In the genomic region with DNA sequence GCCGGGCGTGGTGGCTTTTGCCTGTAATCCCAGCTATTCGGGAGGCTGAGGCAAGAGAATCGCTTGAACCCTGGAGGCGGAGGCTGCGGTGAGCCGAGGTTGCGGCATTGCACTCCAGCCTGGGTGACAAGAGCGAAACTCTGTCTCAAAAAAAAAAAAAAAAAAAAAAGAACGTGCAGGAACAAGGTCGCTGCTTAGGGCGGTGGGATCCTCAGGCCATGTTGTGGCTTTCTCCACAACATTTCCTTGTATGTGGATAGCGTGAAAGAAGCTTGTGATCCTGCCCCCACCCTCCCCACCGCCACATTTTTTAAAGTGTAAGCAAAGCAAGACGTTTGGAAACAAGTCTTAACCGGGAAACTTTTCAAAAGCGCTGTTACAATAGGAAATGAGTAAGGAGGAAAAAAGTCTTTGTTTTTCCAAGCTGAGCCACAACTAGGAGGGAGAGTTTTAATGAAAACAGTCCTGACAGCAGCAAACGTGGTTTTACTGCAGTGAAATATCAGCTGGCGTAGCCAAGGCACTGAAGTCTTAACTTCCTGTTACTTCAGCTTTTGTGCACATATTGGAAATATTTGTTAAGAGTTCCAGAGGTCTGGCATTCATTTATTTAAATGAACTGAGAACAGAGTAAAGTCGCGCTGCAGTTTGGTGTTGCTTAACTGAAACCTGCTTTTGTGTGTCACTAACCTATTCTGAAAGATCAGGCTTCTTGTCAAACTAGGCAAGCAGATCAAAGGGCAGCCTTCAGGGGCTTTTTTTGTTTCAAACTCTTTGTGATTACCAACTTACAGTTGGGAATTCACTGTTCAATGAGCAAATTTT, we compare ENCODE assay signal across 8 cellular contexts. TPM values are rescaled to one million over a fixed set of nuclear protein-coding genes. Genes with fewer than 3 reads are reported as not detected.
DNase-seq lines count a peak whose midpoint lies in the region; ATAC-seq and TF ChIP-seq lines count a peak whose summit lies in the region.

No MANE protein-coding gene starts in this region.

- H3T11ph ChIP-seq in H9 (ENCODE audit: low read length) = no peak overlapping the region

- H3K27me3 Mint-ChIP-seq in H9 (ENCODE audit: low read depth) = peaks cover 2% of the 10 kb centered on the region; the same call in 1 of the 2 replicates
- H3K27me3 Mint-ChIP-seq in stimulated activated naive B cell treated with anti-CD40 and anti-IgM and Interleukin-4, amounts not matched to agents 10 μg/mL and 1 μg/mL and 100 μg/mL, for 72 hours = no peaks in the 10 kb centered on the region

- H3K4me2 ChIP-seq in H9 (ENCODE audit: insufficient read depth, insufficient read length, low read length) = peak overlapping the region; percentile 97

- no peak overlapping the region for H2BK15ac ChIP-seq in H9 (ENCODE audit: low read depth, low read length)

- peaks cover 62 to 68% (median 66%) of the 10 kb centered on the region in 3 experiments for H3K36me3 Mint-ChIP-seq in H9 (ENCODE audit: insufficient read depth in 1 of 3, low read depth in 3 of 3)
- H3K36me3 Mint-ChIP-seq in stimulated activated naive B cell treated with anti-CD40 and anti-IgM and Interleukin-4, amounts not matched to agents 10 μg/mL and 1 μg/mL and 100 μg/mL, for 72 hours = peaks cover 13% of the 10 kb centered on the region in 2 donors

- peak overlapping the region; percentile 97 to 99 (median 97) for H3K27ac Mint-ChIP-seq in H9
- H3K27ac Mint-ChIP-seq in stimulated activated naive B cell treated with anti-CD40 and anti-IgM and Interleukin-4, amounts not matched to agents 10 μg/mL and 1 μg/mL and 100 μg/mL, for 72 hours = peak overlapping the region; percentile 75

- H3K4me1 Mint-ChIP-seq in H9 = peaks cover 46 to 48% of the 10 kb centered on the region in 2 experiments
- H3K4me1 Mint-ChIP-seq in stimulated activated naive B cell treated with anti-CD40 and anti-IgM and Interleukin-4, amounts not matched to agents 10 μg/mL and 1 μg/mL and 100 μg/mL, for 72 hours = peaks cover 17 to 29% of the 10 kb centered on the region in 2 donors

- H3K27me3 ChIP-seq in H9 (ENCODE audit: insufficient read depth, low read length) (no peaks in the 10 kb centered on the region), liver (ENCODE audit: control insufficient read depth in 4 of 4, insufficient read depth in 4 of 4, low read length in 3 of 4) (no peaks in the 10 kb centered on the region)

- H3K4me3 ChIP-seq in AG10803 (ENCODE audit: low read length) (peak overlapping the region; percentile 97), liver (ENCODE audit: low read depth in 1 of 3, low read length in 3 of 3) (peak overlapping the region in 2 of 3 donors; percentile 54 to 63)

- peaks cover 4 to 17% of the 10 kb centered on the region in 2 experiments; a peak in 4 of 5 replicates for H3K9me3 Mint-ChIP-seq in H9
- no peaks in the 10 kb centered on the region for H3K9me3 Mint-ChIP-seq in stimulated activated naive B cell treated with anti-CD40 and anti-IgM and Interleukin-4, amounts not matched to agents 10 μg/mL and 1 μg/mL and 100 μg/mL, for 72 hours

- H3K9me3 ChIP-seq in H9 (ENCODE audit: control insufficient read depth, low read depth, low read length) (no peaks in the 10 kb centered on the region), liver (ENCODE audit: control insufficient read depth in 4 of 4, low read length in 3 of 4) (no peaks in the 10 kb centered on the region)

- H2BK12ac ChIP-seq in H9 (ENCODE audit: insufficient read length, low read depth, low read length) = no peak overlapping the region

- no peak overlapping the region for H3K56ac ChIP-seq in H9 (ENCODE audit: insufficient read length, low read depth, low read length)

- no peak overlapping the region for H2BK20ac ChIP-seq in H9 (ENCODE audit: low read depth, low read length, poor library complexity, severe bottlenecking)

- H3K23ac ChIP-seq in H9 (ENCODE audit: insufficient read length, low read depth, low read length) = no peak overlapping the region

- H4K20me1 ChIP-seq in H9 (ENCODE audit: control insufficient read depth, insufficient read depth, insufficient read length) = no peaks in the 10 kb centered on the region

- no peak for TF ChIP-seq RAD21 in liver (IDR thresholded peaks at IDR 0.05)

- peak; percentile 99 for DNase-seq in AG10803 (ENCODE audit: low read depth)
- DNase-seq in H9 = no peak
- DNase-seq in SKM-1 (lab: John Stamatoyannopoulos, UW; ENCODE audit: unreplicated experiment) = peak; percentile 18
- DNase-seq in stimulated activated naive B cell treated with anti-CD40 and anti-IgM and Interleukin-4, amounts not matched to agents 10 μg/mL and 1 μg/mL and 100 μg/mL, for 72 hours = peak; percentile 31
- DNase-seq in COR-L47 (lab: John Stamatoyannopoulos, UW) = no peak
- no peak for DNase-seq in NCI-H748 (lab: John Stamatoyannopoulos, UW; ENCODE audit: unreplicated experiment)

- TF ChIP-seq CTCF in AG10803 (conservative IDR thresholded peaks at IDR 0.05; ENCODE audit: low read length) (no peak), H9 (conservative IDR thresholded peaks at IDR 0.05) (no peak), liver (IDR thresholded peaks at IDR 0.05; ENCODE audit: low read depth, low read length, missing input control) (no peak)

- peak; percentile 26 for ATAC-seq in stimulated activated naive B cell treated with anti-CD40 and anti-IgM and Interleukin-4, amounts not matched to agents 10 μg/mL and 1 μg/mL and 100 μg/mL, for 72 hours (replicated peaks)

- H4K8ac ChIP-seq in H9 (replicated peaks; ENCODE audit: insufficient read length, low read depth, low read length) = no peak overlapping the region

- peaks cover 25% of the 10 kb centered on the region for H3K23me2 ChIP-seq in H9 (ENCODE audit: insufficient read length, low read depth, low read length, poor library complexity, severe bottlenecking)

- peaks cover 11% of the 10 kb centered on the region; the same call in 1 of the 2 replicates for H3K4me1 ChIP-seq in H9 (ENCODE audit: insufficient read depth, low read length)
- H3K4me1 ChIP-seq in liver (ENCODE audit: control insufficient read depth in 4 of 4, insufficient read depth in 4 of 4, low read length in 3 of 4) = peaks cover 6 to 51% (median 32%) of the 10 kb centered on the region in 4 donors

- no peak overlapping the region for H2BK5ac ChIP-seq in H9 (ENCODE audit: insufficient read length, low read length)

- peaks cover 4% of the 10 kb centered on the region for H3K79me1 ChIP-seq in H9 (ENCODE audit: insufficient read depth, low read depth, low read length, poor library complexity, severe bottlenecking)

- no CpG with 5 or more reads among the region's 21 CpGs for WGBS in H9 (ENCODE audit: extremely low coverage, insufficient read length, low lambda C conversion rate)
- WGBS in liver = 8% methylated on average over 21 of the region's 21 CpGs

- H2AFZ ChIP-seq in H9 (ENCODE audit: low read length) = no peak overlapping the region

- H3K18ac ChIP-seq in H9 (ENCODE audit: insufficient read length, low read depth, low read length) = no peak overlapping the region

- H4K91ac ChIP-seq in H9 (ENCODE audit: insufficient read length, low read depth, low read length) = no peak overlapping the region

- H3K9ac ChIP-seq in H9 (ENCODE audit: extremely low read depth, insufficient read length, low read length) (peak overlapping the region; percentile 96), liver (ENCODE audit: low read depth in 1 of 2, low read length in 2 of 2) (peak overlapping the region; percentile 98 to 100)

- H3K4ac ChIP-seq in H9 (ENCODE audit: low read depth, low read length) = no peak overlapping the region

- no peak overlapping the region for H3K14ac ChIP-seq in H9 (ENCODE audit: insufficient read depth, low read length)

- H3K27ac ChIP-seq in H9 (ENCODE audit: insufficient read length, low read depth, low read length) (peak overlapping the region; percentile 62), cingulate gyrus (ENCODE audit: low read depth, low read length) (peak overlapping the region; percentile 60), liver (ENCODE audit: low read depth in 1 of 2, low read length in 2 of 2) (peak overlapping the region; percentile 99 to 100)

- peak overlapping the region; percentile 98 to 99 for H3K4me3 Mint-ChIP-seq in H9
- peak overlapping the region; percentile 88 to 89 for H3K4me3 Mint-ChIP-seq in stimulated activated naive B cell treated with anti-CD40 and anti-IgM and Interleukin-4, amounts not matched to agents 10 μg/mL and 1 μg/mL and 100 μg/mL, for 72 hours

- H3K36me3 ChIP-seq in liver (ENCODE audit: control insufficient read depth in 4 of 4, insufficient read depth in 3 of 4, low read depth in 1 of 4, low read length in 3 of 4) = peaks cover 2 to 7% (median 5%) of the 10 kb centered on the region in 4 donors

- H3K79me2 ChIP-seq in H9 (ENCODE audit: insufficient read depth, low read length) = peaks cover 47% of the 10 kb centered on the region; the same call in 1 of the 2 replicates

- H4K5ac ChIP-seq in H9 (ENCODE audit: insufficient read length, low read depth, low read length) = no peak overlapping the region

- no peak overlapping the region for H2BK120ac ChIP-seq in H9 (ENCODE audit: low read depth, low read length, poor library complexity, severe bottlenecking)

- no peak overlapping the region for H2AK5ac ChIP-seq in H9 (ENCODE audit: insufficient read length, low read length)

TF ChIP-seq in liver, 16 proteins besides CTCF, POLR2A, EP300 and RAD21 (continues in another document):
- TF ChIP-seq SP1 (IDR thresholded peaks at IDR 0.05) = peak; percentile 82
- TF ChIP-seq, protein P1, sequence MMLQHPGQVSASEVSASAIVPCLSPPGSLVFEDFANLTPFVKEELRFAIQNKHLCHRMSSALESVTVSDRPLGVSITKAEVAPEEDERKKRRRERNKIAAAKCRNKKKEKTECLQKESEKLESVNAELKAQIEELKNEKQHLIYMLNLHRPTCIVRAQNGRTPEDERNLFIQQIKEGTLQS (IDR thresholded peaks at IDR 0.05) = no peak
- TF ChIP-seq JUND (IDR thresholded peaks at IDR 0.05) = peak in 1 of 2 donors; percentile 77
- peak in 1 of 2 donors; percentile 44 for TF ChIP-seq GABPA (IDR thresholded peaks at IDR 0.05 in 1 of 2, conservative IDR thresholded peaks at IDR 0.05 in 1 of 2)
- peak; percentile 70 to 81 for TF ChIP-seq HNF4A (conservative IDR thresholded peaks at IDR 0.05)
- TF ChIP-seq EGR1 (IDR thresholded peaks at IDR 0.05; ENCODE audit: low read depth in 2 of 2) = peak; percentile 22 to 49
- peak; percentile 96 for TF ChIP-seq TAF1 (conservative IDR thresholded peaks at IDR 0.05)
- TF ChIP-seq, protein P2, sequence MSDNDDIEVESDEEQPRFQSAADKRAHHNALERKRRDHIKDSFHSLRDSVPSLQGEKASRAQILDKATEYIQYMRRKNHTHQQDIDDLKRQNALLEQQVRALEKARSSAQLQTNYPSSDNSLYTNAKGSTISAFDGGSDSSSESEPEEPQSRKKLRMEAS (IDR thresholded peaks at IDR 0.05) = peak; percentile 24
- peak; percentile 53 to 81 for TF ChIP-seq RXRA (IDR thresholded peaks at IDR 0.05)
- peak; percentile 44 for TF ChIP-seq HNF4G (IDR thresholded peaks at IDR 0.05)
- no peak for TF ChIP-seq FOXA2 (IDR thresholded peaks at IDR 0.05)

RNA-seq across cellular contexts. Expression of a gene that starts 3.8 kb away (rescaled TPM):
- total RNA-seq in H9 (2021) = 251 and 261 TPM in 2 replicates
- 10 to 100 TPM; 22.9 to 26.4 TPM for total RNA-seq in liver
- polyA plus RNA-seq in liver = 10 to 100 TPM; 13.1 to 14.0 TPM

Comparison
In these comparisons a context has a peak if more than half of its experiments do, and no peak if none do; other contexts are left out.
1. DNase-seq: peak in AG10803 (single experiment), SKM-1 (single experiment) and stimulated activated naive B cell treated with anti-CD40 and anti-IgM and Interleukin-4, amounts not matched to agents 10 μg/mL and 1 μg/mL and 100 μg/mL, for 72 hours (single experiment); none in H9 (single experiment), COR-L47 (single experiment) and NCI-H748 (single experiment).
2. Peak in every context shown above with its lines, with median percentiles within 50 percentile points of each other: H3K27ac ChIP-seq.